In the genomic region with DNA sequence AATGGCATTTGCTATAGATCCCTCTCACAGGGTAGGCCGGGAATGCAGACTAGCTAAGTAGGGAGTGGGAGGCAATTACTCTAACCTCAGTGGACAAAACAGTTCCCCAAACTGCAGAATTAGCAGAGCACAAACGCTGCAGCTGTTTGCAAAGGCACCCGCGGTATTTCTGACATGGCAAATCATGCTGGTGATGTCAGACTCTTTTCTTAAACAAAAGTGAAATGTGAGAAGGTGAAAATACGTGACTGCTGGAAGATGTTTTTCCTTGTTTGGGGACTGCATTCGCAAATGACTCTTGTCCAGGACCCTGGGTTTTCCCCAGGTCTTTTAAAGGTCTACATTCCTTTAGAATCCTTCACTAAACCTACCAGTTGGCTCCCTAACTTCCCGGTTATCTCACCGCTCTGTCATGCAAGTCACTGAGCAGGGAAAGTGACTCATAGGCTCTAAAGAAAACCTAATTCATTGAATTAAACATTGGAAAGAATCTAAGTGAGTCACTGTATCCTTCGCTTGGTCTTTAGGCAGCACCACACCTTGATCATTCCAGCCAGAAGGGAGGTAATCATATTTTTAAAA, we compare ENCODE assay signal across 8 cellular contexts.
DNase-seq lines count a peak whose midpoint lies in the region; ATAC-seq, FAIRE-seq and TF ChIP-seq lines count a peak whose summit lies in the region.

No MANE protein-coding gene starts in this region.

- H3K4me1 ChIP-seq in astrocyte (ENCODE audit: insufficient read depth, low read length): peaks cover 63% of the 10 kb centered on the region
- H3K4me1 ChIP-seq in iPS-18a (ENCODE audit: control insufficient read depth, low read depth, low read length): peaks cover 36% of the 10 kb centered on the region

- no peak overlapping the region for H2AFZ ChIP-seq in astrocyte (ENCODE audit: low read depth, low read length)

- H3K9me3 ChIP-seq in astrocyte (ENCODE audit: insufficient read depth, low read depth, low read length) (no peaks in the 10 kb centered on the region), iPS-18a (ENCODE audit: control insufficient read depth, low read depth, low read length) (no peaks in the 10 kb centered on the region)

- no peaks in the 10 kb centered on the region for H3K27me3 Mint-ChIP-seq in astrocyte (ENCODE audit: low read depth, unreplicated experiment)
- peaks cover 15 to 16% of the 10 kb centered on the region in 2 donors for H3K27me3 Mint-ChIP-seq in effector memory CD8-positive, alpha-beta T cell

- TF ChIP-seq CTCF in astrocyte (IDR thresholded peaks at IDR 0.05; ENCODE audit: insufficient read depth, low read depth, low read length): no peak

- H4K20me1 ChIP-seq in astrocyte (ENCODE audit: insufficient read depth, low read length): no peaks in the 10 kb centered on the region

- H3K27ac Mint-ChIP-seq in astrocyte (ENCODE audit: unreplicated experiment): peak overlapping the region; percentile 98
- no peak overlapping the region for H3K27ac Mint-ChIP-seq in effector memory CD8-positive, alpha-beta T cell

- H3K4me3 ChIP-seq in astrocyte (ENCODE audit: insufficient read depth, low read depth, low read length) (peak overlapping the region; percentile 14), iPS-18a (ENCODE audit: low read length) (peak overlapping the region; percentile 43)

- H3K9me3 Mint-ChIP-seq in astrocyte (ENCODE audit: unreplicated experiment): no peaks in the 10 kb centered on the region
- H3K9me3 Mint-ChIP-seq in effector memory CD8-positive, alpha-beta T cell: peaks cover 0 to 1% of the 10 kb centered on the region in 2 donors

- DNase-seq in Kasumi-1 (lab: John Stamatoyannopoulos, UW) (peak; percentile 78 to 80), astrocyte (ENCODE audit: low read depth) (peak; percentile 100), smooth muscle cell of the brain vasculature (ENCODE audit: low read depth, low spot score) (peak; percentile 79), NCI-H774 (lab: John Stamatoyannopoulos, UW) (no peak)
- DNase-seq in stimulated activated CD4-positive, alpha-beta T cell treated with anti-CD3 and anti-CD28 coated beads, Interleukin-15, amount 100 ng/mL, for 24 hours: no peak
- no peak for DNase-seq in effector memory CD8-positive, alpha-beta T cell

- H3K4me2 ChIP-seq in astrocyte (ENCODE audit: low read length): peak overlapping the region; percentile 80

- peak overlapping the region; percentile 54 for H3K4me3 Mint-ChIP-seq in astrocyte (ENCODE audit: unreplicated experiment)
- no peak overlapping the region for H3K4me3 Mint-ChIP-seq in effector memory CD8-positive, alpha-beta T cell

- ATAC-seq in effector memory CD8-positive, alpha-beta T cell (replicated peaks): no peak

- peaks cover 73% of the 10 kb centered on the region for H3K4me1 Mint-ChIP-seq in astrocyte (ENCODE audit: low read depth, unreplicated experiment)
- no peaks in the 10 kb centered on the region for H3K4me1 Mint-ChIP-seq in effector memory CD8-positive, alpha-beta T cell (ENCODE audit: low read depth in 2 of 2)

- no peaks in the 10 kb centered on the region for H3K79me2 ChIP-seq in astrocyte (ENCODE audit: insufficient read depth, low read length)

- H3K9ac ChIP-seq in astrocyte (ENCODE audit: low read length) (peak overlapping the region; percentile 86), iPS-18a (ENCODE audit: low read length) (peak overlapping the region; percentile 41)

- FAIRE-seq in G401.6 (lab: Jason Lieb, UNC) (peak; percentile 99), astrocyte (lab: Jason Lieb, UNC) (peak; percentile 74)

- H3K36me3 ChIP-seq in astrocyte (ENCODE audit: insufficient read depth, low read length): no peaks in the 10 kb centered on the region
- no peaks in the 10 kb centered on the region for H3K36me3 ChIP-seq in iPS-18a (ENCODE audit: control insufficient read depth, low read depth, low read length)

- H3K27me3 ChIP-seq in astrocyte (ENCODE audit: insufficient read depth, low read length) (no peaks in the 10 kb centered on the region), iPS-18a (ENCODE audit: control insufficient read depth, insufficient read depth, low read length) (no peaks in the 10 kb centered on the region)

- H3K36me3 Mint-ChIP-seq in astrocyte (ENCODE audit: low read depth, unreplicated experiment): no peaks in the 10 kb centered on the region
- no peaks in the 10 kb centered on the region for H3K36me3 Mint-ChIP-seq in effector memory CD8-positive, alpha-beta T cell (ENCODE audit: insufficient read depth)

- H3K27ac ChIP-seq in astrocyte (ENCODE audit: low read depth, low read length) (peak overlapping the region; percentile 97), iPS-18a (ENCODE audit: low read length) (peak overlapping the region; percentile 43)

Comparison
In these comparisons a context has a peak if more than half of its experiments do, and no peak if none do; other contexts are left out.
1. DNase-seq: peak in Kasumi-1 (2 of 2), astrocyte (single experiment) and smooth muscle cell of the brain vasculature (single experiment); none in stimulated activated CD4-positive, alpha-beta T cell treated with anti-CD3 and anti-CD28 coated beads, Interleukin-15, amount 100 ng/mL, for 24 hours (single experiment), effector memory CD8-positive, alpha-beta T cell (0 of 3) and NCI-H774 (single experiment).